13 cellular contexts compared by ENCODE assay signal in genomic region chr22:37310075-37310606, GRCh38. TPM values are rescaled to one million over a fixed set of nuclear protein-coding genes. Genes with fewer than 3 reads are reported as not detected.
DNase-seq lines count a peak whose midpoint lies in the region; ATAC-seq and TF ChIP-seq lines count a peak whose summit lies in the region.
"Had no signal": no experiment of that assay in that cellular context is flagged by ENCODE, and none has a peak within 500 bp of the region (broad histone marks: within the 10 kb centered on the region; RNA-seq: fewer than 3 reads in every experiment).

No MANE protein-coding gene starts in this region.

- H3K4me3 ChIP-seq in BLaER1 = peak overlapping the region; percentile 53
- no peak overlapping the region for H3K4me3 ChIP-seq in lower lobe of right lung
- no peak overlapping the region for H3K4me3 ChIP-seq in endodermal cell (ENCODE audit: low read length)
- H3K4me3 ChIP-seq: PC-9 had no signal

- H3K36me3 Mint-ChIP-seq in T-helper 17 cell (ENCODE audit: low read depth) = peaks cover 4% of the 10 kb centered on the region
- no peaks in the 10 kb centered on the region for H3K36me3 Mint-ChIP-seq in endodermal cell (ENCODE audit: low read depth)

- H3K4me1 ChIP-seq in BLaER1 = peaks cover 100% of the 10 kb centered on the region
- peaks cover 77% of the 10 kb centered on the region for H3K4me1 ChIP-seq in lower lobe of right lung
- H3K4me1 ChIP-seq in endodermal cell (ENCODE audit: control insufficient read depth, insufficient read depth, low read length) = no peaks in the 10 kb centered on the region

- H3K27ac Mint-ChIP-seq in T-helper 17 cell (peak overlapping the region; percentile 99), endodermal cell (no peak overlapping the region)
- H3K27ac Mint-ChIP-seq: H9 had no signal

- DNase-seq in EL (peak; percentile 37), T-helper 17 cell (no peak), lower lobe of right lung (no peak), head of caudate nucleus (no peak), NCI-H524 (lab: John Stamatoyannopoulos, UW) (no peak), endodermal cell (no peak)
- no peak for DNase-seq in activated effector memory CD4-positive, alpha-beta T cell treated with anti-CD3 and anti-CD28 coated beads, Interleukin-2, amount 50 U/mL, for 16 hours
- DNase-seq: cortex of kidney, H9, PC-9 had no signal

- TF ChIP-seq CTCF in lower lobe of right lung (IDR thresholded peaks at IDR 0.05) (no peak), endodermal cell (conservative IDR thresholded peaks at IDR 0.05) (no peak)

- no peaks in the 10 kb centered on the region for H3K27me3 ChIP-seq in BLaER1
- H3K27me3 ChIP-seq in lower lobe of right lung (ENCODE audit: low read depth) = peaks cover 3% of the 10 kb centered on the region
- no peaks in the 10 kb centered on the region for H3K27me3 ChIP-seq in endodermal cell (ENCODE audit: control insufficient read depth, insufficient read depth, low read length, poor library complexity, severe bottlenecking)

- WGBS in endodermal cell (ENCODE audit: insufficient coverage in 1 of 2, insufficient read length in 1 of 2), 2 experiments = 84 to 91% methylated on average over 10 to 11 of the region's 11 CpGs

- H3K27me3 Mint-ChIP-seq in T-helper 17 cell (no peaks in the 10 kb centered on the region), endodermal cell (ENCODE audit: insufficient read depth) (no peaks in the 10 kb centered on the region)

- H3K27ac ChIP-seq in BLaER1 = peak overlapping the region; percentile 68
- peak overlapping the region; percentile 65 for H3K27ac ChIP-seq in lower lobe of right lung
- H3K27ac ChIP-seq in endodermal cell (ENCODE audit: low read depth, low read length) = no peak overlapping the region
- H3K27ac ChIP-seq: C4-2B, PC-9 had no signal

- H3K4me2 ChIP-seq in BLaER1 = peak overlapping the region; percentile 91
- H3K4me2 ChIP-seq: PC-9 had no signal

- peaks cover 11% of the 10 kb centered on the region for H4K20me1 ChIP-seq in BLaER1

- H3K4me3 Mint-ChIP-seq in T-helper 17 cell (peak overlapping the region; percentile 85), endodermal cell (no peak overlapping the region)
- H3K4me3 Mint-ChIP-seq: H9 had no signal

- intact Hi-C loops in lower lobe of right lung (cut with DNase I) (no loop called here), head of caudate nucleus (cut with DNase I) (no loop called here)

- H3K4me1 Mint-ChIP-seq in T-helper 17 cell (peaks cover 59% of the 10 kb centered on the region), endodermal cell (peaks cover 10% of the 10 kb centered on the region)

- peaks cover 32% of the 10 kb centered on the region for H3K36me3 ChIP-seq in BLaER1
- no peaks in the 10 kb centered on the region for H3K36me3 ChIP-seq in lower lobe of right lung
- H3K36me3 ChIP-seq in endodermal cell (ENCODE audit: control insufficient read depth, insufficient read depth, low read length) = no peaks in the 10 kb centered on the region

- ATAC-seq in T-helper 17 cell (no peak), lower lobe of right lung (peak in 1 of 2 donors; percentile 7)

- H3K9me3 Mint-ChIP-seq in endodermal cell = no peaks in the 10 kb centered on the region

- H3K9me3 ChIP-seq in BLaER1 (no peaks in the 10 kb centered on the region), T-helper 17 cell (ENCODE audit: control insufficient read depth, low read length, poor library complexity, severe bottlenecking) (no peaks in the 10 kb centered on the region), lower lobe of right lung (no peaks in the 10 kb centered on the region), endodermal cell (ENCODE audit: control insufficient read depth, low read length) (no peaks in the 10 kb centered on the region)

- peak overlapping the region; percentile 54; the same call in 1 of the 2 replicates for H3K9ac ChIP-seq in BLaER1
- no peak overlapping the region for H3K9ac ChIP-seq in endodermal cell (ENCODE audit: extremely low read depth, low read length, poor library complexity, severe bottlenecking)

RNA-seq across cellular contexts. Expression of gene CYTH4, which starts 27.8 kb away (rescaled TPM):
- total RNA-seq in T-helper 17 cell (10 to 100 TPM; 89.5 to 98.7 TPM), lower lobe of right lung (45.4 TPM), endodermal cell (not detected)
- not detected for polyA plus RNA-seq in endodermal cell (2013, experiment 1 of 2)
- polyA plus RNA-seq in endodermal cell (2013, experiment 2 of 2) = not detected
- total RNA-seq: H9, myocyte, PC-9 had no signal

Comparison
In these comparisons a context has a peak if more than half of its experiments do, and no peak if none do; other contexts are left out.
1. RNA of gene CYTH4, which starts 27.8 kb away (total RNA-seq): 89.5 to 98.7 TPM in T-helper 17 cell and 45.4 TPM in lower lobe of right lung (single experiment); not detected in endodermal cell; every median in the first group is over 10 times any median in the second.